24 cellular contexts compared by ENCODE assay signal in genomic region chr2:208984376-208985100, GRCh38.
A peak's percentile ranks its signal among the peaks of the same experiment; 100 is the strongest.
DNase-seq lines count a peak whose midpoint lies in the region; ATAC-seq, FAIRE-seq and TF ChIP-seq lines count a peak whose summit lies in the region.
"Had no signal": no experiment of that assay in that cellular context is flagged by ENCODE, and none has a peak within 500 bp of the region (broad histone marks: within the 10 kb centered on the region; RNA-seq: fewer than 3 reads in every experiment).

No MANE protein-coding gene starts in this region.

- no peaks in the 10 kb centered on the region for H3K36me3 ChIP-seq in MG63
- no peaks in the 10 kb centered on the region for H3K36me3 ChIP-seq in astrocyte (ENCODE audit: insufficient read depth, low read length)
- H3K36me3 ChIP-seq in testis (ENCODE audit: low read depth, missing control alignments) = no peaks in the 10 kb centered on the region
- H3K36me3 ChIP-seq in colonic mucosa = no peaks in the 10 kb centered on the region
- H3K36me3 ChIP-seq: BLaER1 treated with 17β-estradiol and CSF1 and Interleukin-3, amounts not matched to agents 10 nM and 100 nM; heart left ventricle; sigmoid colon had no signal

- no peaks in the 10 kb centered on the region for H4K20me1 ChIP-seq in astrocyte (ENCODE audit: insufficient read depth, low read length)
- H4K20me1 ChIP-seq: BLaER1 treated with 17β-estradiol and CSF1 and Interleukin-3, amounts not matched to agents 10 nM and 100 nM had no signal

- no peaks in the 10 kb centered on the region for H3K9me3 Mint-ChIP-seq in astrocyte (ENCODE audit: unreplicated experiment)

- intact Hi-C loops in testis (cut with DNase I; ENCODE audit: low total_unique reads) = no loop called here
- intact Hi-C loops in colonic mucosa (cut with DNase I) = no loop called here

- peak; percentile 65 for DNase-seq in MG63
- peak; percentile 11 for DNase-seq in astrocyte (ENCODE audit: low read depth)
- peak; percentile 79 for DNase-seq in islet precursor cell
- DNase-seq in testis = peak; percentile 23
- DNase-seq in colonic mucosa = no peak
- DNase-seq in NCI-H2196 (lab: John Stamatoyannopoulos, UW; ENCODE audit: unreplicated experiment) = no peak
- DNase-seq in HuH-7 (ENCODE audit: low spot score) = no peak
- DNase-seq: activated effector memory CD4-positive, alpha-beta T cell treated with Interleukin-2 at 50 U/mL for 16 hours; amygdala; DMS153; erythroblast; heart left ventricle; kidney; mucosa of descending colon; NCI-H774; RPMI8226; sigmoid colon; stimulated activated CD4-positive, alpha-beta T cell treated with anti-CD3 and anti-CD28 coated beads, Interleukin-4, amount 100 ng/mL, for 1 hour; T-helper 17 cell had no signal

- H3K4me1 Mint-ChIP-seq in astrocyte (ENCODE audit: low read depth, unreplicated experiment) = peaks cover 20% of the 10 kb centered on the region
- H3K4me1 Mint-ChIP-seq: IgD-negative memory B cell, T-helper 17 cell had no signal

- TF ChIP-seq CTCF in astrocyte (IDR thresholded peaks at IDR 0.05; ENCODE audit: insufficient read depth, low read depth, low read length) = no peak
- no peak for TF ChIP-seq CTCF in testis (IDR thresholded peaks at IDR 0.05)
- no peak for TF ChIP-seq CTCF in colonic mucosa (IDR thresholded peaks at IDR 0.05)

- no peaks in the 10 kb centered on the region for H3K36me3 Mint-ChIP-seq in astrocyte (ENCODE audit: low read depth, unreplicated experiment)
- H3K36me3 Mint-ChIP-seq: IgD-negative memory B cell had no signal

- H3K4me1 ChIP-seq in astrocyte (ENCODE audit: insufficient read depth, low read length) = no peaks in the 10 kb centered on the region
- H3K4me1 ChIP-seq in testis = no peaks in the 10 kb centered on the region
- H3K4me1 ChIP-seq in colonic mucosa = no peaks in the 10 kb centered on the region
- H3K4me1 ChIP-seq: BLaER1 treated with 17β-estradiol and CSF1 and Interleukin-3, amounts not matched to agents 10 nM and 100 nM; heart left ventricle; sigmoid colon had no signal

- no peak overlapping the region for H3K4me2 ChIP-seq in astrocyte (ENCODE audit: low read length)
- H3K4me2 ChIP-seq: BLaER1 treated with 17β-estradiol and CSF1 and Interleukin-3, amounts not matched to agents 10 nM and 100 nM had no signal

- TF ChIP-seq POLR2A in testis (IDR thresholded peaks at IDR 0.05) = no peak

- H3K27ac ChIP-seq in astrocyte (ENCODE audit: low read depth, low read length) = no peak overlapping the region
- H3K27ac ChIP-seq in testis = no peak overlapping the region
- no peak overlapping the region for H3K27ac ChIP-seq in colonic mucosa
- H3K27ac ChIP-seq: BLaER1 treated with 17β-estradiol and CSF1 and Interleukin-3, amounts not matched to agents 10 nM and 100 nM; heart left ventricle; sigmoid colon had no signal

- no peaks in the 10 kb centered on the region for H3K27me3 Mint-ChIP-seq in astrocyte (ENCODE audit: low read depth, unreplicated experiment)
- H3K27me3 Mint-ChIP-seq: IgD-negative memory B cell, T-helper 17 cell had no signal

- H3K4me3 Mint-ChIP-seq in astrocyte (ENCODE audit: unreplicated experiment) = no peak overlapping the region
- H3K4me3 Mint-ChIP-seq: IgD-negative memory B cell, T-helper 17 cell had no signal

- H3K9ac ChIP-seq in astrocyte (ENCODE audit: low read length) (no peak overlapping the region), colonic mucosa (ENCODE audit: low read depth in 2 of 2, low read length in 2 of 2) (no peak overlapping the region)
- H3K9ac ChIP-seq: BLaER1 treated with 17β-estradiol and CSF1 and Interleukin-3, amounts not matched to agents 10 nM and 100 nM had no signal

- H3K79me2 ChIP-seq in astrocyte (ENCODE audit: insufficient read depth, low read length) = no peaks in the 10 kb centered on the region

- 66 to 77% methylated on average over 7 of the region's 7 CpGs for WGBS in testis, 2 donors

- H3K27me3 ChIP-seq in MG63 (no peaks in the 10 kb centered on the region), astrocyte (ENCODE audit: insufficient read depth, low read length) (no peaks in the 10 kb centered on the region), testis (no peaks in the 10 kb centered on the region), colonic mucosa (no peaks in the 10 kb centered on the region)
- H3K27me3 ChIP-seq: BLaER1 treated with 17β-estradiol and CSF1 and Interleukin-3, amounts not matched to agents 10 nM and 100 nM; heart left ventricle; sigmoid colon had no signal

- H3K9me3 ChIP-seq in MG63 = peaks cover 4% of the 10 kb centered on the region; the same call in 1 of the 2 replicates
- H3K9me3 ChIP-seq in astrocyte (ENCODE audit: insufficient read depth, low read depth, low read length) = no peaks in the 10 kb centered on the region
- no peaks in the 10 kb centered on the region for H3K9me3 ChIP-seq in testis
- no peaks in the 10 kb centered on the region for H3K9me3 ChIP-seq in colonic mucosa
- H3K9me3 ChIP-seq: BLaER1 treated with 17β-estradiol and CSF1 and Interleukin-3, amounts not matched to agents 10 nM and 100 nM; mucosa of descending colon; sigmoid colon had no signal

- H3K27ac Mint-ChIP-seq in astrocyte (ENCODE audit: unreplicated experiment) = peak overlapping the region; percentile 83
- H3K27ac Mint-ChIP-seq: IgD-negative memory B cell, T-helper 17 cell had no signal

- H2AFZ ChIP-seq in astrocyte (ENCODE audit: low read depth, low read length) = no peak overlapping the region

- FAIRE-seq in astrocyte (lab: Jason Lieb, UNC) = no peak
- FAIRE-seq: colon, GM19239, kidney had no signal

- ATAC-seq in HG02763 (IDR thresholded peaks at IDR 0.05; ENCODE audit: unreplicated experiment) = no peak
- ATAC-seq: heart left ventricle, mucosa of descending colon, T-helper 17 cell had no signal

- H3K4me3 ChIP-seq in MG63 (no peak overlapping the region), astrocyte (ENCODE audit: insufficient read depth, low read depth, low read length) (no peak overlapping the region), testis (no peak overlapping the region), colonic mucosa (no peak overlapping the region)
- H3K4me3 ChIP-seq: BLaER1 treated with 17β-estradiol and CSF1 and Interleukin-3, amounts not matched to agents 10 nM and 100 nM; heart left ventricle; mucosa of descending colon; sigmoid colon had no signal

Comparison
In these comparisons a context has a peak if more than half of its experiments do, and no peak if none do; other contexts are left out.
1. DNase-seq: peak in MG63 (single experiment), astrocyte (single experiment), islet precursor cell (single experiment) and testis (single experiment); none in colonic mucosa (single experiment), NCI-H2196 (single experiment) and HuH-7 (single experiment).